1 cellular context compared by ENCODE assay signal in the genomic region with DNA sequence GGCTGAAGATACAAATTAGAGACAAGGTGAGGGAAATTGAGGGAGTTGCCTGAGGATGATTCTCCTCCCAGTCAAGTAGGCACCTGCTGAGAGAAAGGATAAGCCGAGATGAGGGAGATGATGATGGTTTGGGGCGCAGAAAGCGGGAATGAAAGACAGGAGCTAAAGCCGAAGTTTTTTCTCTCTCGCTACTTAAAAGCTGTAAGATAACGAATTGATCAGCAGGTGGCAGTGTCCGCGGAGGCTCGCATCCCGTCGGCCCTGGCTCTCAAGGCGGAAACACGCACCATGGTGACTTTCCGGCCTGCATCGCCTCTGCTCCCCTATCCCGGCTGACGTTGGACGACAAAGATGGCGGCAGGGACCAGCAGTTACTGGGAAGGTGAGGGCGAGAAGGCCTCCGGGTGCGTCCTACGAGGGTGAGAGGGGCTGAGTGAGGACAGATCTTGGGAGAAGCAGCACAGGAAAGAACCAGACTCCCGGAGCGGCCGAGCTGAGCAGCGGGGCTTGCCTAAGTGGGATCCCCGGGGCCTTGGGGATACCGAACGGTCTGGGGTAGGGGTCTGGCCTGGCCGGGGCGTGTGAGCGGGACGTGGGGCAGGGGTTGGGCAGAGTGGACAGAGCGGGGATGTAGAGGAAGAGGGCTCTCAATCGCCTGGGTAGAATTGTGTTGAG.
A peak's percentile ranks its signal among the peaks of the same experiment; 100 is the strongest.
TF ChIP-seq lines count a peak whose summit lies in the region.

A gene (plus strand): TSS at position 326 of the 675 bp plus-strand sequence. CDS start 26 bp downstream, at position 352.

TF ChIP-seq in K562, 482 proteins besides CTCF, POLR2A, EP300 and RAD21 (continued from another document and continues in another):
- TF ChIP-seq ZNF282 (CRISPR knock-in tag; IDR thresholded peaks at IDR 0.05) (no peak), RBM39 (optimal IDR thresholded peaks at IDR 0.05; ENCODE audit: low read depth, low read length) (peak; percentile 38), PTTG1 (tag; IDR thresholded peaks at IDR 0.05; ENCODE audit: low read depth) (no peak), ILF3 (IDR thresholded peaks at IDR 0.05; ENCODE audit: borderline replicate concordance) (no peak; the same call in 1 of the 2 replicates), FOXP1 (CRISPR knock-in tag; IDR thresholded peaks at IDR 0.05) (no peak), SMARCA4 (IDR thresholded peaks at IDR 0.05) (no peak), ZZZ3 (IDR thresholded peaks at IDR 0.05) (peak; percentile 57; the same call in 1 of the 2 replicates), HDAC2 (IDR thresholded peaks at IDR 0.05) (peak; percentile 90; the same call in 1 of the 2 replicates), ZNF668 (CRISPR knock-in tag; IDR thresholded peaks at IDR 0.05) (no peak), SLC30A9 (CRISPR knock-in tag; IDR thresholded peaks at IDR 0.05) (no peak), GATAD2A (IDR thresholded peaks at IDR 0.05) (no peak), NR2C1 (IDR thresholded peaks at IDR 0.05) (peak; percentile 43; the same call in 1 of the 2 replicates), NR2C1 (tag; IDR thresholded peaks at IDR 0.05) (no peak), CEBPG (CRISPR knock-in tag; IDR thresholded peaks at IDR 0.05) (no peak), CEBPG (tag; conservative IDR thresholded peaks at IDR 0.05 in 1 of 2, IDR thresholded peaks at IDR 0.05 in 1 of 2) (no peak), PHF20 (IDR thresholded peaks at IDR 0.05; ENCODE audit: partially characterized antibody) (peak; percentile 96), DNMT1 (IDR thresholded peaks at IDR 0.05) (peak; percentile 57; the same call in 1 of the 2 replicates), HDAC3 (IDR thresholded peaks at IDR 0.05; ENCODE audit: borderline replicate concordance, partially characterized antibody) (no peak), CCNT2 (IDR thresholded peaks at IDR 0.05; ENCODE audit: borderline replicate concordance, extremely low read depth, insufficient read length, low read depth, low read length) (no peak), TBP (optimal IDR thresholded peaks at IDR 0.05; ENCODE audit: low read depth, low read length) (peak; percentile 95), SPI1 (IDR thresholded peaks at IDR 0.05; ENCODE audit: borderline replicate concordance, low read depth, low read length) (no peak), ZNF3 (CRISPR knock-in tag; IDR thresholded peaks at IDR 0.05) (no peak), ZEB2 (IDR thresholded peaks at IDR 0.05) (peak; percentile 61; the same call in 1 of the 2 replicates), MEF2D (tag; conservative IDR thresholded peaks at IDR 0.05; ENCODE audit: low read depth) (no peak), ZNF354B (CRISPR knock-in tag; IDR thresholded peaks at IDR 0.05) (no peak), HMG20B (CRISPR knock-in tag; IDR thresholded peaks at IDR 0.05) (no peak), SRSF9 (IDR thresholded peaks at IDR 0.05; ENCODE audit: borderline replicate concordance, low read depth, low read length) (no peak), DDX20 (tag; IDR thresholded peaks at IDR 0.05; ENCODE audit: low read depth) (no peak), ZNF124 (CRISPR knock-in tag; IDR thresholded peaks at IDR 0.05) (no peak), HNRNPH1 (optimal IDR thresholded peaks at IDR 0.05; ENCODE audit: low read depth, low read length) (no peak), TAF9B (IDR thresholded peaks at IDR 0.05; ENCODE audit: partially characterized antibody) (peak; percentile 99), TAF15 (IDR thresholded peaks at IDR 0.05; ENCODE audit: low read depth, low read length) (no peak), DIDO1 (tag; IDR thresholded peaks at IDR 0.05; ENCODE audit: low read depth) (0 out of 2 replicates have a peak, but pooled peaks have one; percentile 1), GABPB1 (CRISPR knock-in tag; IDR thresholded peaks at IDR 0.05) (peak; percentile 82; the same call in 1 of the 2 replicates), ZNF561 (CRISPR knock-in tag; conservative IDR thresholded peaks at IDR 0.05) (no peak)
- TF ChIP-seq, protein P1, sequence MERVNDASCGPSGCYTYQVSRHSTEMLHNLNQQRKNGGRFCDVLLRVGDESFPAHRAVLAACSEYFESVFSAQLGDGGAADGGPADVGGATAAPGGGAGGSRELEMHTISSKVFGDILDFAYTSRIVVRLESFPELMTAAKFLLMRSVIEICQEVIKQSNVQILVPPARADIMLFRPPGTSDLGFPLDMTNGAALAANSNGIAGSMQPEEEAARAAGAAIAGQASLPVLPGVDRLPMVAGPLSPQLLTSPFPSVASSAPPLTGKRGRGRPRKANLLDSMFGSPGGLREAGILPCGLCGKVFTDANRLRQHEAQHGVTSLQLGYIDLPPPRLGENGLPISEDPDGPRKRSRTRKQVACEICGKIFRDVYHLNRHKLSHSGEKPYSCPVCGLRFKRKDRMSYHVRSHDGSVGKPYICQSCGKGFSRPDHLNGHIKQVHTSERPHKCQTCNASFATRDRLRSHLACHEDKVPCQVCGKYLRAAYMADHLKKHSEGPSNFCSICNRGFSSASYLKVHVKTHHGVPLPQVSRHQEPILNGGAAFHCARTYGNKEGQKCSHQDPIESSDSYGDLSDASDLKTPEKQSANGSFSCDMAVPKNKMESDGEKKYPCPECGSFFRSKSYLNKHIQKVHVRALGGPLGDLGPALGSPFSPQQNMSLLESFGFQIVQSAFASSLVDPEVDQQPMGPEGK (CRISPR knock-in tag; IDR thresholded peaks at IDR 0.05; ENCODE audit: borderline replicate concordance), result no peak
- TF ChIP-seq, protein P2, sequence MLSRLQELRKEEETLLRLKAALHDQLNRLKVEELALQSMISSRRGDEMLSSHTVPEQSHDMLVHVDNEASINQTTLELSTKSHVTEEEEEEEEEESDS (CRISPR knock-in tag; IDR thresholded peaks at IDR 0.05), result no peak
- TF ChIP-seq, protein P3, sequence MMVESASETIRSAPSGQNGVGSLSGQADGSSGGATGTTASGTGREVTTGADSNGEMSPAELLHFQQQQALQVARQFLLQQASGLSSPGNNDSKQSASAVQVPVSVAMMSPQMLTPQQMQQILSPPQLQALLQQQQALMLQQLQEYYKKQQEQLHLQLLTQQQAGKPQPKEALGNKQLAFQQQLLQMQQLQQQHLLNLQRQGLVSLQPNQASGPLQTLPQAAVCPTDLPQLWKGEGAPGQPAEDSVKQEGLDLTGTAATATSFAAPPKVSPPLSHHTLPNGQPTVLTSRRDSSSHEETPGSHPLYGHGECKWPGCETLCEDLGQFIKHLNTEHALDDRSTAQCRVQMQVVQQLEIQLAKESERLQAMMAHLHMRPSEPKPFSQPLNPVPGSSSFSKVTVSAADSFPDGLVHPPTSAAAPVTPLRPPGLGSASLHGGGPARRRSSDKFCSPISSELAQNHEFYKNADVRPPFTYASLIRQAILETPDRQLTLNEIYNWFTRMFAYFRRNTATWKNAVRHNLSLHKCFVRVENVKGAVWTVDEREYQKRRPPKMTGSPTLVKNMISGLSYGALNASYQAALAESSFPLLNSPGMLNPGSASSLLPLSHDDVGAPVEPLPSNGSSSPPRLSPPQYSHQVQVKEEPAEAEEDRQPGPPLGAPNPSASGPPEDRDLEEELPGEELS (CRISPR knock-in tag; IDR thresholded peaks at IDR 0.05; ENCODE audit: borderline replicate concordance), result no peak
- TF ChIP-seq, protein P4, sequence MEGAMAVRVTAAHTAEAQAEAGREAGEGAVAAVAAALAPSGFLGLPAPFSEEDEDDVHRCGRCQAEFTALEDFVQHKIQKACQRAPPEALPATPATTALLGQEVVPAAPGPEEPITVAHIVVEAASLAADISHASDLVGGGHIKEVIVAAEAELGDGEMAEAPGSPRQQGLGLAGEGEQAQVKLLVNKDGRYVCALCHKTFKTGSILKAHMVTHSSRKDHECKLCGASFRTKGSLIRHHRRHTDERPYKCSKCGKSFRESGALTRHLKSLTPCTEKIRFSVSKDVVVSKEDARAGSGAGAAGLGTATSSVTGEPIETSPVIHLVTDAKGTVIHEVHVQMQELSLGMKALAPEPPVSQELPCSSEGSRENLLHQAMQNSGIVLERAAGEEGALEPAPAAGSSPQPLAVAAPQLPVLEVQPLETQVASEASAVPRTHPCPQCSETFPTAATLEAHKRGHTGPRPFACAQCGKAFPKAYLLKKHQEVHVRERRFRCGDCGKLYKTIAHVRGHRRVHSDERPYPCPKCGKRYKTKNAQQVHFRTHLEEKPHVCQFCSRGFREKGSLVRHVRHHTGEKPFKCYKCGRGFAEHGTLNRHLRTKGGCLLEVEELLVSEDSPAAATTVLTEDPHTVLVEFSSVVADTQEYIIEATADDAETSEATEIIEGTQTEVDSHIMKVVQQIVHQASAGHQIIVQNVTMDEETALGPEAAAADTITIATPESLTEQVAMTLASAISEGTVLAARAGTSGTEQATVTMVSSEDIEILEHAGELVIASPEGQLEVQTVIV (CRISPR knock-in tag; IDR thresholded peaks at IDR 0.05; ENCODE audit: borderline replicate concordance), result no peak
- TF ChIP-seq, protein P5, sequence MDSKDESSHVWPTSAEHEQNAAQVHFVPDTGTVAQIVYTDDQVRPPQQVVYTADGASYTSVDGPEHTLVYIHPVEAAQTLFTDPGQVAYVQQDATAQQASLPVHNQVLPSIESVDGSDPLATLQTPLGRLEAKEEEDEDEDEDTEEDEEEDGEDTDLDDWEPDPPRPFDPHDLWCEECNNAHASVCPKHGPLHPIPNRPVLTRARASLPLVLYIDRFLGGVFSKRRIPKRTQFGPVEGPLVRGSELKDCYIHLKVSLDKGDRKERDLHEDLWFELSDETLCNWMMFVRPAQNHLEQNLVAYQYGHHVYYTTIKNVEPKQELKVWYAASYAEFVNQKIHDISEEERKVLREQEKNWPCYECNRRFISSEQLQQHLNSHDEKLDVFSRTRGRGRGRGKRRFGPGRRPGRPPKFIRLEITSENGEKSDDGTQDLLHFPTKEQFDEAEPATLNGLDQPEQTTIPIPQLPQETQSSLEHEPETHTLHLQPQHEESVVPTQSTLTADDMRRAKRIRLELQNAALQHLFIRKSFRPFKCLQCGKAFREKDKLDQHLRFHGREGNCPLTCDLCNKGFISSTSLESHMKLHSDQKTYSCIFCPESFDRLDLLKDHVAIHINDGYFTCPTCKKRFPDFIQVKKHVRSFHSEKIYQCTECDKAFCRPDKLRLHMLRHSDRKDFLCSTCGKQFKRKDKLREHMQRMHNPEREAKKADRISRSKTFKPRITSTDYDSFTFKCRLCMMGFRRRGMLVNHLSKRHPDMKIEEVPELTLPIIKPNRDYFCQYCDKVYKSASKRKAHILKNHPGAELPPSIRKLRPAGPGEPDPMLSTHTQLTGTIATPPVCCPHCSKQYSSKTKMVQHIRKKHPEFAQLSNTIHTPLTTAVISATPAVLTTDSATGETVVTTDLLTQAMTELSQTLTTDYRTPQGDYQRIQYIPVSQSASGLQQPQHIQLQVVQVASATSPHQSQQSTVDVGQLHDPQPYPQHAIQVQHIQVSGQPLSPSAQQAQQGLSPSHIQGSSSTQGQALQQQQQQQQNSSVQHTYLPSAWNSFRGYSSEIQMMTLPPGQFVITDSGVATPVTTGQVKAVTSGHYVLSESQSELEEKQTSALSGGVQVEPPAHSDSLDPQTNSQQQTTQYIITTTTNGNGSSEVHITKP (IDR thresholded peaks at IDR 0.05; ENCODE audit: partially characterized antibody), result no peak
- TF ChIP-seq, protein P6, sequence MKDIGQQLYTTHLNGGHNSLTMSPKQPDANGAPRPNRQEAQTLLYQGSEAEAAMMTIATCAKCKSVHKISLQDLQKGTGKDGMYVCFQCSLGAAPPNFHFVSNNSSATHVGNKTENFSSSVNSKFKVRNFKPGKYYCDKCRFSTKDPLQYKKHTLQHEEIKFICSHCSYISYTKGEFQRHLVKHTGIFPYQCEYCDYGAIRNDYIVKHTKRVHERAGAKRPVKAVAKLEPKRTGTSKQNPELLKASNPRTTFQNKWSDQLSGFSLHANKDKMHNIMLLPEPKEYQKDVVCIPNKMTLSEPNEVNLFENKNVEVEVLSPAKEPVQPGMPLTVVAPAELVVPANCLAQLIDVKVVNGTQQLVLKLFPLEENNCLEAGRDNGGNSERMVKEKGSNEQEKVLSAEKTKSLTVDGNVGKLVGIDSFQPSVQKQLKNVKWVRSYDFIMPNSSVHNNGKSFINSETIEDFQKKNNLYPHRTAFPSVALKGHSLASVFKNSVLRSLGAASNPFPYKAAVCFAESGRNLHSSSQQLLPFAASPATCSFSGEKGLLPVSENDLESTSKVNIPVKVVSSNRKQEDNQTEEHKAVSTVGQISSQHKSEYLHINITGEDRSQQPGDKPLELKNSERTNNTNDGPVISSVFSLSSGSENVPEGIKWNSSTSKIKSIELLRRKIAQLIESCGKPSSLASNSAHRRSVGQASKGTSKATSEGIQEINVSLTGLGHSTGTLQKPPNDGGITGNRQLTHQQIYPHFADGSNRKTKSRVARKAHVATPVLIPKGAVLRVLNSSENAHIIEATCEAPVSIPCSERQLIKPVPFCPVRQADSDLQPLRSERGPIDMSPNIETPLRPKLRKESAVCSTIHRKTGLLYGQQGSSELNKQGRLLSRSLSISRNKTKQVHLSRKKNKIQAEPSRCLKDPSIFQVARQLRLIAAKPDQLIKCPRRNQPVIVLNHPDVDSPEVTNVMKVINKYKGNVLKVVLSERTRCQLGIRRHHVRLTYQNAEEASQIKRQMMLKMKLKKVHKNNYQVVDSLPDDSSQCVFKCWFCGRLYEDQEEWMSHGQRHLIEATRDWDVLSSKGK (CRISPR knock-in tag; IDR thresholded peaks at IDR 0.05), result no peak
- TF ChIP-seq, protein P7, sequence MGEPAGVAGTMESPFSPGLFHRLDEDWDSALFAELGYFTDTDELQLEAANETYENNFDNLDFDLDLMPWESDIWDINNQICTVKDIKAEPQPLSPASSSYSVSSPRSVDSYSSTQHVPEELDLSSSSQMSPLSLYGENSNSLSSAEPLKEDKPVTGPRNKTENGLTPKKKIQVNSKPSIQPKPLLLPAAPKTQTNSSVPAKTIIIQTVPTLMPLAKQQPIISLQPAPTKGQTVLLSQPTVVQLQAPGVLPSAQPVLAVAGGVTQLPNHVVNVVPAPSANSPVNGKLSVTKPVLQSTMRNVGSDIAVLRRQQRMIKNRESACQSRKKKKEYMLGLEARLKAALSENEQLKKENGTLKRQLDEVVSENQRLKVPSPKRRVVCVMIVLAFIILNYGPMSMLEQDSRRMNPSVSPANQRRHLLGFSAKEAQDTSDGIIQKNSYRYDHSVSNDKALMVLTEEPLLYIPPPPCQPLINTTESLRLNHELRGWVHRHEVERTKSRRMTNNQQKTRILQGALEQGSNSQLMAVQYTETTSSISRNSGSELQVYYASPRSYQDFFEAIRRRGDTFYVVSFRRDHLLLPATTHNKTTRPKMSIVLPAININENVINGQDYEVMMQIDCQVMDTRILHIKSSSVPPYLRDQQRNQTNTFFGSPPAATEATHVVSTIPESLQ (CRISPR knock-in tag; IDR thresholded peaks at IDR 0.05), result no peak
- TF ChIP-seq, protein P8, sequence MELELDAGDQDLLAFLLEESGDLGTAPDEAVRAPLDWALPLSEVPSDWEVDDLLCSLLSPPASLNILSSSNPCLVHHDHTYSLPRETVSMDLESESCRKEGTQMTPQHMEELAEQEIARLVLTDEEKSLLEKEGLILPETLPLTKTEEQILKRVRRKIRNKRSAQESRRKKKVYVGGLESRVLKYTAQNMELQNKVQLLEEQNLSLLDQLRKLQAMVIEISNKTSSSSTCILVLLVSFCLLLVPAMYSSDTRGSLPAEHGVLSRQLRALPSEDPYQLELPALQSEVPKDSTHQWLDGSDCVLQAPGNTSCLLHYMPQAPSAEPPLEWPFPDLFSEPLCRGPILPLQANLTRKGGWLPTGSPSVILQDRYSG (tag; conservative IDR thresholded peaks at IDR 0.05; ENCODE audit: low read depth), result no peak
